ENCODE assay signal across 1 cellular context in the genomic region with DNA sequence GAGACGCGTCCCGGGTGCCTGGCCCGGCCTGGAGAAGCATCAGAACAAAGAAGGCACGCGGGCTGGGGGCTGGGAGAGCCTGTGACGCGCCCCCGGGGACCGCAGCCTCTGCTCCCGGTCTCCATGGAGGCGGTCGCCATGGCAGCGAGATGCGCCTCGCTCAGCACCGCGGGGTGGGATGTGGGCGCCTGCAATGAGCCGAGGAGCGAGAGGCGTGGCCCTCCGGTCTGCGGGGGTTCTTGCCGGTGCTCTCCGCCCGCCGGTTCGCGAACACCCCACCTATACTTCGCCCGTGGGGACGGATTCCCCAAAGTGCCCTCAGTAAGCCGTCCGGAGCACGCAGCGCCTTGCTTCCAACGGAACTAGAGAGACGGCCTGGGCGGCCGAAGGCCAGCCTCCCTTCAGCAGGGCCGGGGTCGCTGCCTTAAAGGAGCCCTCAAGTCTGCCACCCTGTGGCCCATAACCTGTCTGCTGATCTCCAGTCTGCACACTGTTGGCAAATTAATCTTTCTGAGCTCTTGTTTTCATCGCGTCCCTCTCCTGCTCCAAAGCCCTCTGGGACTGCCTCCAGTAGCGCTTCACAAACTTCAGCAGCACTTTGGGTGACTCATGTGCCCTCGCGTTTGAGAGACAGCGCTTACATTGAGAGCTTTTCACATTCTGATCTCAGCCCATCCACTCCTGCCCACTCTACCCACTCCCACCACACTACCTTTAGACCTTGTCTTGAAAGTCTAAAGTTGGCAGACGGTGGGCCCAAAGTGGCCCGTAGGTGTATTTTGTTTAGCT.
TF ChIP-seq lines count a peak whose summit lies in the region.

No MANE protein-coding gene starts in this region.

TF ChIP-seq in HepG2, 621 proteins besides CTCF, POLR2A, EP300 and RAD21 (continued from another document and continues in another):
- TF ChIP-seq, protein P1, sequence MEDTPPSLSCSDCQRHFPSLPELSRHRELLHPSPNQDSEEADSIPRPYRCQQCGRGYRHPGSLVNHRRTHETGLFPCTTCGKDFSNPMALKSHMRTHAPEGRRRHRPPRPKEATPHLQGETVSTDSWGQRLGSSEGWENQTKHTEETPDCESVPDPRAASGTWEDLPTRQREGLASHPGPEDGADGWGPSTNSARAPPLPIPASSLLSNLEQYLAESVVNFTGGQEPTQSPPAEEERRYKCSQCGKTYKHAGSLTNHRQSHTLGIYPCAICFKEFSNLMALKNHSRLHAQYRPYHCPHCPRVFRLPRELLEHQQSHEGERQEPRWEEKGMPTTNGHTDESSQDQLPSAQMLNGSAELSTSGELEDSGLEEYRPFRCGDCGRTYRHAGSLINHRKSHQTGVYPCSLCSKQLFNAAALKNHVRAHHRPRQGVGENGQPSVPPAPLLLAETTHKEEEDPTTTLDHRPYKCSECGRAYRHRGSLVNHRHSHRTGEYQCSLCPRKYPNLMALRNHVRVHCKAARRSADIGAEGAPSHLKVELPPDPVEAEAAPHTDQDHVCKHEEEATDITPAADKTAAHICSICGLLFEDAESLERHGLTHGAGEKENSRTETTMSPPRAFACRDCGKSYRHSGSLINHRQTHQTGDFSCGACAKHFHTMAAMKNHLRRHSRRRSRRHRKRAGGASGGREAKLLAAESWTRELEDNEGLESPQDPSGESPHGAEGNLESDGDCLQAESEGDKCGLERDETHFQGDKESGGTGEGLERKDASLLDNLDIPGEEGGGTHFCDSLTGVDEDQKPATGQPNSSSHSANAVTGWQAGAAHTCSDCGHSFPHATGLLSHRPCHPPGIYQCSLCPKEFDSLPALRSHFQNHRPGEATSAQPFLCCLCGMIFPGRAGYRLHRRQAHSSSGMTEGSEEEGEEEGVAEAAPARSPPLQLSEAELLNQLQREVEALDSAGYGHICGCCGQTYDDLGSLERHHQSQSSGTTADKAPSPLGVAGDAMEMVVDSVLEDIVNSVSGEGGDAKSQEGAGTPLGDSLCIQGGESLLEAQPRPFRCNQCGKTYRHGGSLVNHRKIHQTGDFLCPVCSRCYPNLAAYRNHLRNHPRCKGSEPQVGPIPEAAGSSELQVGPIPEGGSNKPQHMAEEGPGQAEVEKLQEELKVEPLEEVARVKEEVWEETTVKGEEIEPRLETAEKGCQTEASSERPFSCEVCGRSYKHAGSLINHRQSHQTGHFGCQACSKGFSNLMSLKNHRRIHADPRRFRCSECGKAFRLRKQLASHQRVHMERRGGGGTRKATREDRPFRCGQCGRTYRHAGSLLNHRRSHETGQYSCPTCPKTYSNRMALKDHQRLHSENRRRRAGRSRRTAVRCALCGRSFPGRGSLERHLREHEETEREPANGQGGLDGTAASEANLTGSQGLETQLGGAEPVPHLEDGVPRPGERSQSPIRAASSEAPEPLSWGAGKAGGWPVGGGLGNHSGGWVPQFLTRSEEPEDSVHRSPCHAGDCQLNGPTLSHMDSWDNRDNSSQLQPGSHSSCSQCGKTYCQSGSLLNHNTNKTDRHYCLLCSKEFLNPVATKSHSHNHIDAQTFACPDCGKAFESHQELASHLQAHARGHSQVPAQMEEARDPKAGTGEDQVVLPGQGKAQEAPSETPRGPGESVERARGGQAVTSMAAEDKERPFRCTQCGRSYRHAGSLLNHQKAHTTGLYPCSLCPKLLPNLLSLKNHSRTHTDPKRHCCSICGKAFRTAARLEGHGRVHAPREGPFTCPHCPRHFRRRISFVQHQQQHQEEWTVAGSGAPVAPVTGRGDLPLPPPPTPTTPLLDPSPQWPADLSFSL (CRISPR knock-in tag; IDR thresholded peaks at IDR 0.05): no peak
- TF ChIP-seq ZBTB42 (CRISPR knock-in tag; IDR thresholded peaks at IDR 0.05): peak; percentile 74; the same call in 1 of the 2 replicates
- no peak for TF ChIP-seq ZNF234 (CRISPR knock-in tag; conservative IDR thresholded peaks at IDR 0.05)
- TF ChIP-seq, protein P2, sequence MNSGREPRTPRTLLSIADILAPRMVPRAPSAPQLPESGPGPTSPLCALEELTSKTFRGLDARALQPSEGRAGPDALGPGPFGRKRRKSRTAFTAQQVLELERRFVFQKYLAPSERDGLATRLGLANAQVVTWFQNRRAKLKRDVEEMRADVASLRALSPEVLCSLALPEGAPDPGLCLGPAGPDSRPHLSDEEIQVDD (CRISPR knock-in tag; IDR thresholded peaks at IDR 0.05; ENCODE audit: borderline replicate concordance): no peak; the same call in 1 of the 2 replicates
- TF ChIP-seq KDM3A (CRISPR knock-in tag; IDR thresholded peaks at IDR 0.05; ENCODE audit: low read depth): no peak; the same call in 1 of the 2 replicates
- TF ChIP-seq, protein P3, sequence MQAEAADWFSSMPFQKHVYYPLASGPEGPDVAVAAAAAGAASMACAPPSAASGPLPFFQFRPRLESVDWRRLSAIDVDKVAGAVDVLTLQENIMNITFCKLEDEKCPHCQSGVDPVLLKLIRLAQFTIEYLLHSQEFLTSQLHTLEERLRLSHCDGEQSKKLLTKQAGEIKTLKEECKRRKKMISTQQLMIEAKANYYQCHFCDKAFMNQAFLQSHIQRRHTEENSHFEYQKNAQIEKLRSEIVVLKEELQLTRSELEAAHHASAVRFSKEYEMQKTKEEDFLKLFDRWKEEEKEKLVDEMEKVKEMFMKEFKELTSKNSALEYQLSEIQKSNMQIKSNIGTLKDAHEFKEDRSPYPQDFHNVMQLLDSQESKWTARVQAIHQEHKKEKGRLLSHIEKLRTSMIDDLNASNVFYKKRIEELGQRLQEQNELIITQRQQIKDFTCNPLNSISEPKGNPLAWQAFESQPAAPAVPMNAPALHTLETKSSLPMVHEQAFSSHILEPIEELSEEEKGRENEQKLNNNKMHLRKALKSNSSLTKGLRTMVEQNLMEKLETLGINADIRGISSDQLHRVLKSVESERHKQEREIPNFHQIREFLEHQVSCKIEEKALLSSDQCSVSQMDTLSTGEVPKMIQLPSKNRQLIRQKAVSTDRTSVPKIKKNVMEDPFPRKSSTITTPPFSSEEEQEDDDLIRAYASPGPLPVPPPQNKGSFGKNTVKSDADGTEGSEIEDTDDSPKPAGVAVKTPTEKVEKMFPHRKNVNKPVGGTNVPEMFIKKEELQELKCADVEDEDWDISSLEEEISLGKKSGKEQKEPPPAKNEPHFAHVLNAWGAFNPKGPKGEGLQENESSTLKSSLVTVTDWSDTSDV (CRISPR knock-in tag; IDR thresholded peaks at IDR 0.05): 0 out of 2 replicates have a peak, but pooled peaks have one; percentile 19
- TF ChIP-seq, protein P4, sequence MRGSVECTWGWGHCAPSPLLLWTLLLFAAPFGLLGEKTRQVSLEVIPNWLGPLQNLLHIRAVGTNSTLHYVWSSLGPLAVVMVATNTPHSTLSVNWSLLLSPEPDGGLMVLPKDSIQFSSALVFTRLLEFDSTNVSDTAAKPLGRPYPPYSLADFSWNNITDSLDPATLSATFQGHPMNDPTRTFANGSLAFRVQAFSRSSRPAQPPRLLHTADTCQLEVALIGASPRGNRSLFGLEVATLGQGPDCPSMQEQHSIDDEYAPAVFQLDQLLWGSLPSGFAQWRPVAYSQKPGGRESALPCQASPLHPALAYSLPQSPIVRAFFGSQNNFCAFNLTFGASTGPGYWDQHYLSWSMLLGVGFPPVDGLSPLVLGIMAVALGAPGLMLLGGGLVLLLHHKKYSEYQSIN (CRISPR knock-in tag; IDR thresholded peaks at IDR 0.05; ENCODE audit: borderline replicate concordance): no peak
- TF ChIP-seq MTA1 (CRISPR knock-in tag; IDR thresholded peaks at IDR 0.05; ENCODE audit: borderline replicate concordance): peak; percentile 84
- TF ChIP-seq ZNF235 (CRISPR knock-in tag; IDR thresholded peaks at IDR 0.05; ENCODE audit: borderline replicate concordance): no peak
- TF ChIP-seq ZNF251 (CRISPR knock-in tag; IDR thresholded peaks at IDR 0.05): no peak; the same call in 1 of the 2 replicates
- 0 out of 2 replicates have a peak, but pooled peaks have one; percentile 42 for TF ChIP-seq CCDC6 (CRISPR knock-in tag; IDR thresholded peaks at IDR 0.05)
- TF ChIP-seq SMAD1 (CRISPR knock-in tag; IDR thresholded peaks at IDR 0.05; ENCODE audit: borderline replicate concordance, low read depth): peak; percentile 37; the same call in 1 of the 2 replicates
- TF ChIP-seq ZNF230 (CRISPR knock-in tag; IDR thresholded peaks at IDR 0.05): peak; percentile 90; the same call in 1 of the 2 replicates
- TF ChIP-seq GFI1 (CRISPR knock-in tag; IDR thresholded peaks at IDR 0.05; ENCODE audit: borderline replicate concordance): no peak
- TF ChIP-seq ZNF678 (CRISPR knock-in tag; IDR thresholded peaks at IDR 0.05): no peak
- TF ChIP-seq ZNF850 (CRISPR knock-in tag; conservative IDR thresholded peaks at IDR 0.05): 0 out of 2 replicates have a peak, but pooled peaks have one; percentile 19
- TF ChIP-seq NAIF1 (CRISPR knock-in tag; IDR thresholded peaks at IDR 0.05; ENCODE audit: borderline replicate concordance): no peak
- no peak for TF ChIP-seq ZNF788 (CRISPR knock-in tag; IDR thresholded peaks at IDR 0.05; ENCODE audit: borderline replicate concordance)
- TF ChIP-seq RORA (CRISPR knock-in tag; IDR thresholded peaks at IDR 0.05): no peak
- TF ChIP-seq, protein P5, sequence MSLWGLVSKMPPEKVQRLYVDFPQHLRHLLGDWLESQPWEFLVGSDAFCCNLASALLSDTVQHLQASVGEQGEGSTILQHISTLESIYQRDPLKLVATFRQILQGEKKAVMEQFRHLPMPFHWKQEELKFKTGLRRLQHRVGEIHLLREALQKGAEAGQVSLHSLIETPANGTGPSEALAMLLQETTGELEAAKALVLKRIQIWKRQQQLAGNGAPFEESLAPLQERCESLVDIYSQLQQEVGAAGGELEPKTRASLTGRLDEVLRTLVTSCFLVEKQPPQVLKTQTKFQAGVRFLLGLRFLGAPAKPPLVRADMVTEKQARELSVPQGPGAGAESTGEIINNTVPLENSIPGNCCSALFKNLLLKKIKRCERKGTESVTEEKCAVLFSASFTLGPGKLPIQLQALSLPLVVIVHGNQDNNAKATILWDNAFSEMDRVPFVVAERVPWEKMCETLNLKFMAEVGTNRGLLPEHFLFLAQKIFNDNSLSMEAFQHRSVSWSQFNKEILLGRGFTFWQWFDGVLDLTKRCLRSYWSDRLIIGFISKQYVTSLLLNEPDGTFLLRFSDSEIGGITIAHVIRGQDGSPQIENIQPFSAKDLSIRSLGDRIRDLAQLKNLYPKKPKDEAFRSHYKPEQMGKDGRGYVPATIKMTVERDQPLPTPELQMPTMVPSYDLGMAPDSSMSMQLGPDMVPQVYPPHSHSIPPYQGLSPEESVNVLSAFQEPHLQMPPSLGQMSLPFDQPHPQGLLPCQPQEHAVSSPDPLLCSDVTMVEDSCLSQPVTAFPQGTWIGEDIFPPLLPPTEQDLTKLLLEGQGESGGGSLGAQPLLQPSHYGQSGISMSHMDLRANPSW (CRISPR knock-in tag; IDR thresholded peaks at IDR 0.05; ENCODE audit: borderline replicate concordance): peak; percentile 49; the same call in 1 of the 2 replicates
- TF ChIP-seq, protein P6, sequence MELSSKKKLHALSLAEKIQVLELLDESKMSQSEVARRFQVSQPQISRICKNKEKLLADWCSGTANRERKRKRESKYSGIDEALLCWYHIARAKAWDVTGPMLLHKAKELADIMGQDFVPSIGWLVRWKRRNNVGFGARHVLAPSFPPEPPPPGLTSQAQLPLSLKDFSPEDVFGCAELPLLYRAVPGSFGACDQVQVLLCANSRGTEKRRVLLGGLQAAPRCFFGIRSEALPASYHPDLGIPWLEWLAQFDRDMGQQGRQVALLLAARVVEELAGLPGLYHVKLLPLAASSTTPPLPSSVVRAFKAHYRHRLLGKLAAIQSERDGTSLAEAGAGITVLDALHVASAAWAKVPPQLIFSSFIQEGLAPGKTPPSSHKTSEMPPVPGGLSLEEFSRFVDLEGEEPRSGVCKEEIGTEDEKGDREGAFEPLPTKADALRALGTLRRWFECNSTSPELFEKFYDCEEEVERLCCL (CRISPR knock-in tag; IDR thresholded peaks at IDR 0.05; ENCODE audit: borderline replicate concordance): peak; percentile 72; the same call in 1 of the 2 replicates
- TF ChIP-seq KAT7 (CRISPR knock-in tag; IDR thresholded peaks at IDR 0.05; ENCODE audit: borderline replicate concordance): 0 out of 2 replicates have a peak, but pooled peaks have one; percentile 34
- TF ChIP-seq ZNF775 (CRISPR knock-in tag; IDR thresholded peaks at IDR 0.05; ENCODE audit: borderline replicate concordance): no peak
- TF ChIP-seq, protein P7, sequence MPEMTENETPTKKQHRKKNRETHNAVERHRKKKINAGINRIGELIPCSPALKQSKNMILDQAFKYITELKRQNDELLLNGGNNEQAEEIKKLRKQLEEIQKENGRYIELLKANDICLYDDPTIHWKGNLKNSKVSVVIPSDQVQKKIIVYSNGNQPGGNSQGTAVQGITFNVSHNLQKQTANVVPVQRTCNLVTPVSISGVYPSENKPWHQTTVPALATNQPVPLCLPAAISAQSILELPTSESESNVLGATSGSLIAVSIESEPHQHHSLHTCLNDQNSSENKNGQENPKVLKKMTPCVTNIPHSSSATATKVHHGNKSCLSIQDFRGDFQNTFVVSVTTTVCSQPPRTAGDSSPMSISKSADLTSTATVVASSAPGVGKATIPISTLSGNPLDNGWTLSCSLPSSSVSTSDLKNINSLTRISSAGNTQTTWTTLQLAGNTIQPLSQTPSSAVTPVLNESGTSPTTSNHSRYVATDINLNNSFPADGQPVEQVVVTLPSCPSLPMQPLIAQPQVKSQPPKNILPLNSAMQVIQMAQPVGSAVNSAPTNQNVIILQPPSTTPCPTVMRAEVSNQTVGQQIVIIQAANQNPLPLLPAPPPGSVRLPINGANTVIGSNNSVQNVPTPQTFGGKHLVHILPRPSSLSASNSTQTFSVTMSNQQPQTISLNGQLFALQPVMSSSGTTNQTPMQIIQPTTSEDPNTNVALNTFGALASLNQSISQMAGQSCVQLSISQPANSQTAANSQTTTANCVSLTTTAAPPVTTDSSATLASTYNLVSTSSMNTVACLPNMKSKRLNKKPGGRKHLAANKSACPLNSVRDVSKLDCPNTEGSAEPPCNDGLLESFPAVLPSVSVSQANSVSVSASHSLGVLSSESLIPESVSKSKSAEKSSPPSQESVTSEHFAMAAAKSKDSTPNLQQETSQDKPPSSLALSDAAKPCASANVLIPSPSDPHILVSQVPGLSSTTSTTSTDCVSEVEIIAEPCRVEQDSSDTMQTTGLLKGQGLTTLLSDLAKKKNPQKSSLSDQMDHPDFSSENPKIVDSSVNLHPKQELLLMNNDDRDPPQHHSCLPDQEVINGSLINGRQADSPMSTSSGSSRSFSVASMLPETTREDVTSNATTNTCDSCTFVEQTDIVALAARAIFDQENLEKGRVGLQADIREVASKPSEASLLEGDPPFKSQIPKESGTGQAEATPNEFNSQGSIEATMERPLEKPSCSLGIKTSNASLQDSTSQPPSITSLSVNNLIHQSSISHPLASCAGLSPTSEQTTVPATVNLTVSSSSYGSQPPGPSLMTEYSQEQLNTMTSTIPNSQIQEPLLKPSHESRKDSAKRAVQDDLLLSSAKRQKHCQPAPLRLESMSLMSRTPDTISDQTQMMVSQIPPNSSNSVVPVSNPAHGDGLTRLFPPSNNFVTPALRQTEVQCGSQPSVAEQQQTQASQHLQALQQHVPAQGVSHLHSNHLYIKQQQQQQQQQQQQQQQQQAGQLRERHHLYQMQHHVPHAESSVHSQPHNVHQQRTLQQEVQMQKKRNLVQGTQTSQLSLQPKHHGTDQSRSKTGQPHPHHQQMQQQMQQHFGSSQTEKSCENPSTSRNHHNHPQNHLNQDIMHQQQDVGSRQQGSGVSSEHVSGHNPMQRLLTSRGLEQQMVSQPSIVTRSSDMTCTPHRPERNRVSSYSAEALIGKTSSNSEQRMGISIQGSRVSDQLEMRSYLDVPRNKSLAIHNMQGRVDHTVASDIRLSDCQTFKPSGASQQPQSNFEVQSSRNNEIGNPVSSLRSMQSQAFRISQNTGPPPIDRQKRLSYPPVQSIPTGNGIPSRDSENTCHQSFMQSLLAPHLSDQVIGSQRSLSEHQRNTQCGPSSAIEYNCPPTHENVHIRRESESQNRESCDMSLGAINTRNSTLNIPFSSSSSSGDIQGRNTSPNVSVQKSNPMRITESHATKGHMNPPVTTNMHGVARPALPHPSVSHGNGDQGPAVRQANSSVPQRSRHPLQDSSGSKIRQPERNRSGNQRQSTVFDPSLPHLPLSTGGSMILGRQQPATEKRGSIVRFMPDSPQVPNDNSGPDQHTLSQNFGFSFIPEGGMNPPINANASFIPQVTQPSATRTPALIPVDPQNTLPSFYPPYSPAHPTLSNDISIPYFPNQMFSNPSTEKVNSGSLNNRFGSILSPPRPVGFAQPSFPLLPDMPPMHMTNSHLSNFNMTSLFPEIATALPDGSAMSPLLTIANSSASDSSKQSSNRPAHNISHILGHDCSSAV (CRISPR knock-in tag; IDR thresholded peaks at IDR 0.05; ENCODE audit: borderline replicate concordance): no peak
- TF ChIP-seq ZNF766 (CRISPR knock-in tag; IDR thresholded peaks at IDR 0.05; ENCODE audit: borderline replicate concordance): 0 out of 2 replicates have a peak, but pooled peaks have one; percentile 13
